ENCODE assay signal across 2 cellular contexts in genomic region chr15:77243146-77243545, GRCh38.
TF ChIP-seq lines count a peak whose summit lies in the region.

No MANE protein-coding gene starts in this region.

TF ChIP-seq in SK-N-SH, 30 proteins besides CTCF, POLR2A, EP300 and RAD21 (continued from another document):
- no peak for TF ChIP-seq USF1 (IDR thresholded peaks at IDR 0.05; ENCODE audit: borderline replicate concordance, low read depth)
- TF ChIP-seq PBX3 (IDR thresholded peaks at IDR 0.05): no peak
- no peak for TF ChIP-seq TCF12 (IDR thresholded peaks at IDR 0.05)
- no peak for TF ChIP-seq IRF3 (IDR thresholded peaks at IDR 0.05; ENCODE audit: low read depth, low read length)
- TF ChIP-seq NFIC (IDR thresholded peaks at IDR 0.05; ENCODE audit: borderline replicate concordance): no peak
- TF ChIP-seq EZH2phosphoT487 (IDR thresholded peaks at IDR 0.05; ENCODE audit: borderline replicate concordance, low read depth): no peak
- no peak for TF ChIP-seq REST (IDR thresholded peaks at IDR 0.05; ENCODE audit: low read depth, low read length)
- no peak for TF ChIP-seq GATA2 (CRISPR knock-in tag; IDR thresholded peaks at IDR 0.05)
- TF ChIP-seq FOXJ3 (CRISPR knock-in tag; IDR thresholded peaks at IDR 0.05): no peak
- no peak for TF ChIP-seq RXRA (IDR thresholded peaks at IDR 0.05; ENCODE audit: borderline replicate concordance, low read depth)
- TF ChIP-seq TAF1 (IDR thresholded peaks at IDR 0.05; ENCODE audit: borderline replicate concordance, low read depth, low read length): no peak
- no peak for TF ChIP-seq FOSL2 (IDR thresholded peaks at IDR 0.05; ENCODE audit: borderline replicate concordance, low read depth)
- no peak for TF ChIP-seq MAX (IDR thresholded peaks at IDR 0.05; ENCODE audit: low read depth)
- no peak for TF ChIP-seq RCOR1 (IDR thresholded peaks at IDR 0.05; ENCODE audit: low read length)
- TF ChIP-seq FOXM1 (IDR thresholded peaks at IDR 0.05; ENCODE audit: low read depth): no peak

TF ChIP-seq in SK-N-SH treated with all-trans-retinoic acid at 6 μM for 48 hours, 23 proteins besides CTCF, POLR2A, EP300 and RAD21 (continued from another document):
- TF ChIP-seq TSHZ2 (CRISPR knock-in tag; IDR thresholded peaks at IDR 0.05) (no peak), ZNF565 (CRISPR knock-in tag; conservative IDR thresholded peaks at IDR 0.05; ENCODE audit: low read depth) (no peak), CREB5 (CRISPR knock-in tag; IDR thresholded peaks at IDR 0.05; ENCODE audit: low read depth) (no peak), ZFP3 (CRISPR knock-in tag; IDR thresholded peaks at IDR 0.05) (no peak), POU6F1 (CRISPR knock-in tag; IDR thresholded peaks at IDR 0.05; ENCODE audit: borderline replicate concordance, low read depth) (no peak), TCF4 (CRISPR knock-in tag; IDR thresholded peaks at IDR 0.05; ENCODE audit: borderline replicate concordance) (no peak), ARNTL (CRISPR knock-in tag; IDR thresholded peaks at IDR 0.05; ENCODE audit: borderline replicate concordance, low read depth) (no peak), RARB (CRISPR knock-in tag; IDR thresholded peaks at IDR 0.05) (no peak), SNAI2 (CRISPR knock-in tag; IDR thresholded peaks at IDR 0.05) (no peak), ISL1 (CRISPR knock-in tag; IDR thresholded peaks at IDR 0.05) (no peak), OSR1 (CRISPR knock-in tag; IDR thresholded peaks at IDR 0.05) (no peak), CSDC2 (CRISPR knock-in tag; IDR thresholded peaks at IDR 0.05) (no peak), ZNF70 (CRISPR knock-in tag; IDR thresholded peaks at IDR 0.05) (no peak), TOX (CRISPR knock-in tag; IDR thresholded peaks at IDR 0.05; ENCODE audit: borderline replicate concordance) (no peak), CSRNP3 (CRISPR knock-in tag; IDR thresholded peaks at IDR 0.05) (no peak), ZFP30 (CRISPR knock-in tag; IDR thresholded peaks at IDR 0.05) (no peak), GLIS3 (CRISPR knock-in tag; IDR thresholded peaks at IDR 0.05) (no peak), PPARA (CRISPR knock-in tag; IDR thresholded peaks at IDR 0.05; ENCODE audit: borderline replicate concordance) (no peak)
